ENCODE assay signal across 22 cellular contexts in genomic region chr1:84361796-84362195, GRCh38. TPM values are rescaled to one million over a fixed set of nuclear protein-coding genes. Genes with fewer than 3 reads are reported as not detected.
DNase-seq lines count a peak whose midpoint lies in the region; ATAC-seq and TF ChIP-seq lines count a peak whose summit lies in the region.
"Had no signal": no experiment of that assay in that cellular context is flagged by ENCODE, and none has a peak within 500 bp of the region (broad histone marks: within the 10 kb centered on the region; RNA-seq: fewer than 3 reads in every experiment).

No MANE protein-coding gene starts in this region.

- no peaks in the 10 kb centered on the region for H3K4me1 Mint-ChIP-seq in glutamatergic neuron (ENCODE audit: low read depth, unreplicated experiment)
- H3K4me1 Mint-ChIP-seq: H9 had no signal

- H3K27me3 Mint-ChIP-seq in glutamatergic neuron (ENCODE audit: unreplicated experiment), result no peaks in the 10 kb centered on the region
- H3K27me3 Mint-ChIP-seq: CD4-positive, alpha-beta T cell had no signal

- H3K79me1 ChIP-seq in IMR-90 (ENCODE audit: low read depth in 1 of 2, low read length in 2 of 2), result no peaks in the 10 kb centered on the region

- POLR2A ChIA-PET in IMR-90 (lab: Charles Lee; ENCODE audit: unreplicated experiment), result no interaction called here

- H4K20me1 ChIP-seq in IMR-90 (ENCODE audit: insufficient read depth, low read length) (no peaks in the 10 kb centered on the region), mammary epithelial cell (ENCODE audit: insufficient read depth, low read length) (no peaks in the 10 kb centered on the region)

- no peak overlapping the region for H3K4ac ChIP-seq in IMR-90 (ENCODE audit: low read depth, low read length)

- H2BK120ac ChIP-seq in IMR-90 (ENCODE audit: low read depth, low read length), result peak overlapping the region; percentile 6; the same call in 1 of the 2 replicates

- H3K27ac Mint-ChIP-seq in glutamatergic neuron (ENCODE audit: unreplicated experiment), result no peak overlapping the region
- H3K27ac Mint-ChIP-seq: CD4-positive, alpha-beta T cell had no signal

- no peak overlapping the region for H2AK5ac ChIP-seq in IMR-90 (ENCODE audit: low read depth, low read length)

- no peak overlapping the region for H3K9ac ChIP-seq in IMR-90 (ENCODE audit: low read depth, low read length)
- H3K9ac ChIP-seq in mammary epithelial cell (ENCODE audit: insufficient read depth, low read length), result no peak overlapping the region

- H2BK20ac ChIP-seq in IMR-90 (ENCODE audit: low read depth, low read length), result no peak overlapping the region

- peaks cover 8% of the 10 kb centered on the region; the same call in 1 of the 2 replicates for H3K9me1 ChIP-seq in IMR-90 (ENCODE audit: insufficient read depth, low read length)

- no peak overlapping the region for H3K23ac ChIP-seq in IMR-90 (ENCODE audit: low read depth, low read length)

- H3K27me3 ChIP-seq in IMR-90 (ENCODE audit: control insufficient read depth, insufficient read depth, low read length) (no peaks in the 10 kb centered on the region), mammary epithelial cell (ENCODE audit: insufficient read depth, low read length) (no peaks in the 10 kb centered on the region), ascending aorta (no peaks in the 10 kb centered on the region)
- H3K27me3 ChIP-seq: BE2C, SJCRH30 had no signal

- no peak for TF ChIP-seq RAD21 in IMR-90 (IDR thresholded peaks at IDR 0.05; ENCODE audit: low read length)

- H2BK15ac ChIP-seq in IMR-90 (ENCODE audit: low read depth, low read length), result no peak overlapping the region

- H3K36me3 Mint-ChIP-seq in glutamatergic neuron (ENCODE audit: unreplicated experiment), result no peaks in the 10 kb centered on the region

- no peaks in the 10 kb centered on the region for H3K79me2 ChIP-seq in mammary epithelial cell (ENCODE audit: insufficient read depth, low read length)

- dilution Hi-C loops in IMR-90 (cut with HindIII; ENCODE audit: low sequenced_read_pairs, unreplicated experiment), result no loop called here
- dilution Hi-C loops in mammary epithelial cell (cut with HindIII; ENCODE audit: low sequenced_read_pairs), result no loop called here

- H3K4me1 ChIP-seq in IMR-90 (ENCODE audit: control insufficient read depth, insufficient read depth, low read length), result peaks cover 14% of the 10 kb centered on the region
- H3K4me1 ChIP-seq in mammary epithelial cell (ENCODE audit: insufficient read depth, low read length), result peaks cover 28% of the 10 kb centered on the region
- H3K4me1 ChIP-seq in ascending aorta, result peaks cover 0 to 10% of the 10 kb centered on the region in 2 donors
- H3K4me1 ChIP-seq: BE2C had no signal

- no peak overlapping the region for H3K4me3 Mint-ChIP-seq in glutamatergic neuron (ENCODE audit: unreplicated experiment)
- H3K4me3 Mint-ChIP-seq: CD4-positive, alpha-beta T cell; H9 had no signal

- H3K36me3 ChIP-seq in IMR-90 (ENCODE audit: control insufficient read depth, insufficient read depth, low read length) (no peaks in the 10 kb centered on the region), mammary epithelial cell (ENCODE audit: insufficient read depth, low read length) (no peaks in the 10 kb centered on the region), ascending aorta (no peaks in the 10 kb centered on the region)
- H3K36me3 ChIP-seq: BE2C, SJCRH30 had no signal

- CTCF ChIA-PET in IMR-90 (lab: Yijun Ruan, JAX) (no interaction called here), mammary epithelial cell (lab: Charles Lee; ENCODE audit: low non-redundant PET) (no interaction called here)

- TF ChIP-seq CTCF in IMR-90 (conservative IDR thresholded peaks at IDR 0.05; ENCODE audit: low read depth, low read length), result no peak
- TF ChIP-seq CTCF in mammary epithelial cell (conservative IDR thresholded peaks at IDR 0.05 in 1 of 2, IDR thresholded peaks at IDR 0.05 in 1 of 2; ENCODE audit: extremely low read depth in 1 of 2, insufficient read depth in 1 of 2, low read depth in 1 of 2, low read length in 2 of 2), result no peak
- TF ChIP-seq CTCF in ascending aorta (IDR thresholded peaks at IDR 0.05), result no peak
- no peak for TF ChIP-seq CTCF in glutamatergic neuron (IDR thresholded peaks at IDR 0.05; ENCODE audit: partially characterized antibody, unreplicated experiment)

- TF ChIP-seq POLR2A in IMR-90 (IDR thresholded peaks at IDR 0.05; ENCODE audit: low read depth, low read length), result no peak

- in situ Hi-C loops in IMR-90 (cut with MboI; ENCODE audit: low sequenced_read_pairs), result no loop called here
- in situ Hi-C loops in mammary epithelial cell (cut with MboI; ENCODE audit: low sequenced_read_pairs in 2 of 2), result no loop called here

- H4K8ac ChIP-seq in IMR-90 (ENCODE audit: low read depth in 2 of 2, low read length in 2 of 2), result no peak overlapping the region

- no peak overlapping the region for H3K14ac ChIP-seq in IMR-90 (replicated peaks; ENCODE audit: low read depth, low read length)

- BruUV-seq in IMR-90 (replicated peaks; lab: Mats Ljungman, UMichigan), result no TSS peak
- no TSS peak for BruUV-seq in mammary epithelial cell (replicated peaks; lab: Mats Ljungman, UMichigan)

- no peak overlapping the region for H2BK5ac ChIP-seq in IMR-90 (ENCODE audit: low read depth, low read length, poor library complexity, severe bottlenecking)

- no CpG with 5 or more reads among the region's 3 CpGs for whole genome bisulfite sequencing in IMR-90 (ENCODE audit: extremely low coverage in 2 of 2, insufficient read length in 1 of 2), 2 experiments
- WGBS in mammary epithelial cell (ENCODE audit: low coverage, missing lambda C conversion rate), result 31% methylated on average over 3 of the region's 3 CpGs

- no peak overlapping the region for H3K18ac ChIP-seq in IMR-90 (ENCODE audit: low read depth, low read length)

- H3K4me3 ChIP-seq in IMR-90 (ENCODE audit: insufficient read depth, low read depth, low read length) (no peak overlapping the region), mammary epithelial cell (replicated peaks in 1 of 3; ENCODE audit: insufficient read depth in 1 of 3, low read depth in 2 of 3, low read length in 3 of 3) (no peak overlapping the region), ascending aorta (no peak overlapping the region)
- H3K4me3 ChIP-seq: SJCRH30 had no signal

- H3K27ac ChIP-seq in IMR-90 (ENCODE audit: insufficient read depth, low read length) (no peak overlapping the region), mammary epithelial cell (ENCODE audit: insufficient read depth, low read depth, low read length) (peak overlapping the region; percentile 4), ascending aorta (no peak overlapping the region)
- H3K27ac ChIP-seq: SJCRH30 had no signal

- intact Hi-C loops in IMR-90 (cut with micrococcal nuclease), result no loop called here
- intact Hi-C loops in mammary epithelial cell (cut with micrococcal nuclease), result no loop called here
- intact Hi-C loops in left colon (cut with DNase I, micrococcal nuclease), result no loop called here
- intact Hi-C loops in ascending aorta (cut with DNase I), result no loop called here

- no peaks in the 10 kb centered on the region for H3K9me3 Mint-ChIP-seq in glutamatergic neuron (ENCODE audit: unreplicated experiment)
- H3K9me3 Mint-ChIP-seq: H9 had no signal

- no peak overlapping the region for H3K56ac ChIP-seq in IMR-90 (ENCODE audit: extremely low read depth, insufficient read depth, low read length)

- H2AFZ ChIP-seq in IMR-90 (replicated peaks; ENCODE audit: low read length, poor library complexity) (no peak overlapping the region), mammary epithelial cell (ENCODE audit: low read depth, low read length) (peak overlapping the region; percentile 4)

- H2AK9ac ChIP-seq in IMR-90 (replicated peaks; ENCODE audit: low read depth, low read length, poor library complexity), result no peak overlapping the region

- H3K4me2 ChIP-seq in IMR-90 (ENCODE audit: low read depth, low read length) (no peak overlapping the region), mammary epithelial cell (ENCODE audit: insufficient read depth, low read depth, low read length) (no peak overlapping the region)

- H4K91ac ChIP-seq in IMR-90 (ENCODE audit: insufficient read depth, low read depth, low read length), result no peak overlapping the region

- no peak overlapping the region for H4K5ac ChIP-seq in IMR-90 (ENCODE audit: low read depth, low read length)

- DNase-seq in Daoy (ENCODE audit: low read depth) (peak; percentile 37), IMR-90 (no peak), mammary epithelial cell (peak; percentile 85), left colon (no peak), ascending aorta (ENCODE audit: low spot score in 2 of 2) (no peak), glutamatergic neuron (no peak), nucleus accumbens (lab: John Stamatoyannopoulos, UW) (no peak), NCI-H345 (lab: John Stamatoyannopoulos, UW) (no peak)
- DNase-seq: BE2C; Calu3; CD4-positive, alpha-beta T cell; DMS53; H9; Kasumi-1; NCI-H1092 treated with DMSO at 0.1 percent for 48 hours; NCI-H146; NCI-H2029 treated with DMSO at 0.1 percent for 48 hours; NCI-H2171; NCI-H446 treated with DMSO at 0.1 percent for 48 hours; RPMI8226; SJCRH30 had no signal

- ATAC-seq in IMR-90 (ENCODE audit: low read depth) (no peak), left colon (peak; percentile 65)

- H3K9me3 ChIP-seq in IMR-90 (ENCODE audit: control insufficient read depth, insufficient read depth, low read length) (no peaks in the 10 kb centered on the region), mammary epithelial cell (replicated peaks; ENCODE audit: insufficient read depth, low read length) (no peaks in the 10 kb centered on the region), ascending aorta (no peaks in the 10 kb centered on the region)
- H3K9me3 ChIP-seq: BE2C, SJCRH30 had no signal

TF ChIP-seq in IMR-90, 13 proteins besides CTCF, POLR2A, EP300 and RAD21:
- TF ChIP-seq SMC3 (IDR thresholded peaks at IDR 0.05; ENCODE audit: low read depth, low read length) (no peak), RFX5 (IDR thresholded peaks at IDR 0.05; ENCODE audit: low read depth, low read length) (no peak), CHD1 (IDR thresholded peaks at IDR 0.05; ENCODE audit: low read depth, low read length) (no peak), NFE2L2 (IDR thresholded peaks at IDR 0.05; ENCODE audit: low read depth, low read length) (no peak), MAZ (IDR thresholded peaks at IDR 0.05; ENCODE audit: borderline replicate concordance, low read depth, low read length) (no peak), BHLHE40 (IDR thresholded peaks at IDR 0.05; ENCODE audit: low read depth, low read length) (no peak), CEBPB (IDR thresholded peaks at IDR 0.05; ENCODE audit: low read depth, low read length) (no peak), RCOR1 (IDR thresholded peaks at IDR 0.05; ENCODE audit: insufficient replicate concordance, low read length) (no peak), FOS (IDR thresholded peaks at IDR 0.05; ENCODE audit: low read depth, low read length) (no peak)

RNA-seq across cellular contexts. Expression of gene DNASE2B, which starts 36.5 kb away (rescaled TPM):
- not detected in 2 replicates for total RNA-seq in Daoy (2014; rRNA removed; shearing (Covaris generic))
- total RNA-seq in IMR-90 (2012; rRNA removed) (not detected in 2 replicates), mammary epithelial cell (not detected), left colon (1 to 10 TPM in 1 of 2 donors, under 1 TPM in 1; 0.70 to 1.3 TPM), ascending aorta (not detected), glutamatergic neuron (ENCODE audit: unreplicated experiment) (not detected)
- polyA plus RNA-seq in IMR-90 (2012; rRNA removed) (not detected in 2 replicates), mammary epithelial cell (not detected)
- polyA plus RNA-seq in IMR-90 (2012; cell fraction: cytosol; rRNA removed), result not detected in 2 replicates
- not detected in 2 replicates for polyA plus RNA-seq in IMR-90 (2012; cell fraction: nucleus; rRNA removed; ENCODE audit: low replicate concordance)
- polyA minus RNA-seq in mammary epithelial cell, result not detected
- total RNA-seq: A172; Calu3; CD4-positive, alpha-beta T cell; H9; SJCRH30 had no signal

Comparison
In these comparisons a context has a peak if more than half of its experiments do, and no peak if none do; other contexts are left out.
1. DNase-seq: peak in Daoy (single experiment) and mammary epithelial cell (single experiment); none in IMR-90 (single experiment), left colon (0 of 2), ascending aorta (0 of 2), glutamatergic neuron (single experiment), nucleus accumbens (0 of 56) and NCI-H345 (single experiment).